ENCODE assay signal across 8 cellular contexts in the genomic region with DNA sequence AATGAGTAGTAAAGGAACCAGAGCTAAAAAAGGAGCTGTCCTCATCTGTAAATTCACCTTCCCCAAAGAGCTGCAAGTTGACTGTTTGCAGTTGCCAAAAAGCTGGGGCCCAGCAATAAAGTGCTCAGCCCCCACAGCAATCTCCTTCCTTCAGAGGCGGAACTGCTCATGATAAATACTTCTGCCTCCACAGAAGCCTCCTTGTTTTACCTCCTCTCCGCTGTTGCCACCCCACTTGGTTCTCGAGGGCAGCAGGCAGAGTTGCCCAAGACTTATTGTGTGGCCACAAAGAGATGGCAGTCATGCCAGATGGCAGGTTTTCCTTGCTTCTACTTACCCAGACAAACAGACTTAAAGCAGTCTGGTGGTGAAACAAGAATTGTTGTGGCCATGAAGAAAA.
A peak's percentile ranks its signal among the peaks of the same experiment; 100 is the strongest.
DNase-seq lines count a peak whose midpoint lies in the region; ATAC-seq and FAIRE-seq lines count a peak whose summit lies in the region.

No MANE protein-coding gene starts in this region.

- ATAC-seq in GM21423 (IDR thresholded peaks at IDR 0.05; ENCODE audit: unreplicated experiment) (peak; percentile 29), HG02571 (IDR thresholded peaks at IDR 0.05; ENCODE audit: unreplicated experiment) (no peak)

- DNase-seq in OCI-M1 (lab: John Stamatoyannopoulos, UW) (peak; percentile 77), cerebellar cortex (ENCODE audit: low spot score) (peak; percentile 16), posterior cingulate gyrus (peak in 8 of 10 donors; percentile 32 to 89 (median 43)), HTR-8/SVneo (ENCODE audit: insufficient read length, low spot score) (no peak), NCI-H774 (lab: John Stamatoyannopoulos, UW) (no peak), NCI-H446 (lab: John Stamatoyannopoulos, UW) (no peak)

- no peak for FAIRE-seq in HTR-8/SVneo (lab: Jason Lieb, UNC)

- intact Hi-C loops in posterior cingulate gyrus (cut with DNase I): no loop called here

Comparison
In these comparisons a context has a peak if more than half of its experiments do, and no peak if none do; other contexts are left out.
1. DNase-seq: peak in OCI-M1 (single experiment), cerebellar cortex (single experiment) and posterior cingulate gyrus (8 of 10); none in HTR-8/SVneo (single experiment), NCI-H774 (single experiment) and NCI-H446 (0 of 2).